Comparison of ENCODE assay signal across 8 cellular contexts in the genomic region with DNA sequence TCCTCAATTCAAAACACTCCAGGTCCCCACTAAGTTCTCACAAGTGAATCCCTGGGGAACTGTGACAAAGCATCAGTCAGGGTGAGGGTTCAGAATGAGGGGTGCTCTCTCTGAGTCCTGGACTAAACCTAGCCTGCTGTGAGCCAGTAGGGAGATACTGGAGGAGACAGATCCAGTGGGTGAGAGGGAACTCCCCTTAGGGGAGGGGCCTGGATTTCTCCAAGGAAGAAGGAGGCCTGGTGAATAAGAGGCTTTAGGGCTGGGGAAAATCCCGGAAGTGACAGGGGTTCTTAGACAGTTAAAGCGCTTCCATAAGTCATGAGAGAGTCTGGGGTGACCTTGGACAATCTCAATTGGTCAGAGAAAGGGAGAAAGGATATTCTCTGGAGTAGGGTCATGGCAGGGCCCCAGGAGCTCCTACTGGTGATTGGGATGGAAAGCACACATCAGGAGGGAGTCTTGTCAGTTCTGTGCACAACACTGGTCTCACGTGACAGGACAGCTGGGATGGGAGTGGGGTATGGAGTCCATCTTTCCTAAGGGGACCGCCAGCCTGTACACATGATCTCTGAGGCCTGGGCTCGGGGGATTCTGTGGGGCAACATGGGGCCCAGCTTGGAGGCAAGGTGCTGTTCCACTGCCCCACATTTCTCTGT. TPM values are rescaled to one million over a fixed set of nuclear protein-coding genes. Genes with fewer than 3 reads are reported as not detected.
DNase-seq lines count a peak whose midpoint lies in the region; ATAC-seq and TF ChIP-seq lines count a peak whose summit lies in the region.

No MANE protein-coding gene starts in this region.

- H3K4me1 ChIP-seq in Caco-2: peaks cover 27% of the 10 kb centered on the region
- peaks cover 68% of the 10 kb centered on the region for H3K4me1 ChIP-seq in mononuclear cell (ENCODE audit: insufficient read depth, low read length)

- CTCF ChIA-PET in Caco-2 (lab: Charles Lee): interaction anchor here (5.2 kb wide), 1 partner anchor 36 kb away, joined by 106 read pairs; the partner anchor contains the start of gene CASTOR1

- no peak for TF ChIP-seq CTCF in Caco-2 (IDR thresholded peaks at IDR 0.05; ENCODE audit: insufficient read depth in 1 of 2, low read depth in 1 of 2, low read length in 1 of 2, severe bottlenecking in 1 of 2, unreplicated experiment in 1 of 2)

- no peaks in the 10 kb centered on the region for H3K27me3 Mint-ChIP-seq in Caco-2 (ENCODE audit: insufficient read depth, unreplicated experiment)
- H3K27me3 Mint-ChIP-seq in dendritic cell treated with granulocyte-macrophage colony-stimulating factor and Interleukin-4, amounts not matched to agents 40 ng/mL and 50 ng/mL, for 4 days: no peaks in the 10 kb centered on the region

- no peaks in the 10 kb centered on the region; the same call in 1 of the 2 replicates for H3K36me3 ChIP-seq in Caco-2 (ENCODE audit: control insufficient read depth, insufficient read depth, low read length)

- H3K27me3 ChIP-seq in Caco-2 (replicated peaks; ENCODE audit: control insufficient read depth, insufficient read depth, low read length) (no peaks in the 10 kb centered on the region), mononuclear cell (ENCODE audit: insufficient read depth, low read length) (no peaks in the 10 kb centered on the region)

- no peak for DNase-seq in Caco-2
- DNase-seq in NCI-H460 (ENCODE audit: extremely low read depth, low read depth): peak; percentile 16
- DNase-seq in HT-29 (ENCODE audit: low spot score): no peak
- no peak for DNase-seq in NCI-H128 (lab: John Stamatoyannopoulos, UW; ENCODE audit: unreplicated experiment)

- H3K4me1 Mint-ChIP-seq in Caco-2 (ENCODE audit: low read depth, unreplicated experiment): peaks cover 30% of the 10 kb centered on the region
- H3K4me1 Mint-ChIP-seq in dendritic cell treated with granulocyte-macrophage colony-stimulating factor and Interleukin-4, amounts not matched to agents 40 ng/mL and 50 ng/mL, for 4 days (ENCODE audit: low read depth): peaks cover 65% of the 10 kb centered on the region

- no peak overlapping the region for H3K27ac Mint-ChIP-seq in Caco-2 (ENCODE audit: unreplicated experiment)
- H3K27ac Mint-ChIP-seq in dendritic cell treated with granulocyte-macrophage colony-stimulating factor and Interleukin-4, amounts not matched to agents 40 ng/mL and 50 ng/mL, for 4 days: peak overlapping the region; percentile 85

- ATAC-seq in GM18519 (IDR thresholded peaks at IDR 0.05; ENCODE audit: low FRiP score, unreplicated experiment): no peak
- ATAC-seq in HG02970 (IDR thresholded peaks at IDR 0.05; ENCODE audit: low FRiP score, unreplicated experiment): no peak

- H3K4me3 Mint-ChIP-seq in Caco-2 (ENCODE audit: unreplicated experiment): peak overlapping the region; percentile 79
- H3K4me3 Mint-ChIP-seq in dendritic cell treated with granulocyte-macrophage colony-stimulating factor and Interleukin-4, amounts not matched to agents 40 ng/mL and 50 ng/mL, for 4 days: peak overlapping the region; percentile 86

- H3K9me3 ChIP-seq in Caco-2 (no peaks in the 10 kb centered on the region), mononuclear cell (ENCODE audit: low read depth, low read length) (no peaks in the 10 kb centered on the region)

- no peaks in the 10 kb centered on the region for H3K9me3 Mint-ChIP-seq in Caco-2 (ENCODE audit: unreplicated experiment)
- no peaks in the 10 kb centered on the region for H3K9me3 Mint-ChIP-seq in dendritic cell treated with granulocyte-macrophage colony-stimulating factor and Interleukin-4, amounts not matched to agents 40 ng/mL and 50 ng/mL, for 4 days

- intact Hi-C loops in Caco-2 (cut with micrococcal nuclease; ENCODE audit: unreplicated experiment): no loop called here
- intact Hi-C loops in dendritic cell treated with granulocyte-macrophage colony-stimulating factor and Interleukin-4, amounts not matched to agents 40 ng/mL and 50 ng/mL, for 4 days (cut with micrococcal nuclease): loop anchor here (2.0 to 10.0 kb wide), 2 partner anchors 20 to 60 kb away; partner anchors contain the start of gene RNF215

- BruUV-seq in Caco-2 (replicated peaks; lab: Mats Ljungman, UMichigan): no TSS peak

- POLR2A ChIA-PET in Caco-2 (lab: Charles Lee): no interaction called here

- peaks cover 30% of the 10 kb centered on the region for H3K36me3 Mint-ChIP-seq in Caco-2 (ENCODE audit: insufficient read depth, unreplicated experiment)
- peaks cover 52% of the 10 kb centered on the region for H3K36me3 Mint-ChIP-seq in dendritic cell treated with granulocyte-macrophage colony-stimulating factor and Interleukin-4, amounts not matched to agents 40 ng/mL and 50 ng/mL, for 4 days (ENCODE audit: low read depth)

- H3K4me3 ChIP-seq in Caco-2 (ENCODE audit: low read depth, low read length) (no peak overlapping the region), mononuclear cell (ENCODE audit: low read length) (peak overlapping the region; percentile 70)

RNA-seq across cellular contexts. Expression of gene TBC1D10A, which starts 1.5 kb away (rescaled TPM):
- total RNA-seq in Caco-2 (2022) (11.1 and 12.2 TPM in 2 replicates), mononuclear cell (36.0 TPM)
- total RNA-seq in NCI-H460 (2014; rRNA removed; shearing (Covaris generic)): 4.0 and 4.6 TPM in 2 replicates
- polyA plus RNA-seq in NCI-H460 (2014; cell fraction: nucleus; rRNA removed): 8.7 and 13.6 TPM in 2 replicates
- total RNA-seq in HT-29 (2014; rRNA removed; shearing (Covaris generic)): 17.2 and 17.4 TPM in 2 replicates

RNA-seq across cellular contexts. Expression of gene SF3A1, which starts 31.5 kb away (rescaled TPM):
- 182 and 188 TPM in 2 replicates for total RNA-seq in Caco-2 (2022)
- total RNA-seq in NCI-H460 (2014; rRNA removed; shearing (Covaris generic)): 32.5 and 34.3 TPM in 2 replicates
- 5.8 and 8.2 TPM in 2 replicates for polyA plus RNA-seq in NCI-H460 (2014; cell fraction: nucleus; rRNA removed)
- 94.3 TPM for total RNA-seq in mononuclear cell
- total RNA-seq in HT-29 (2014; rRNA removed; shearing (Covaris generic)): 42.3 and 50.8 TPM in 2 replicates

RNA-seq across cellular contexts. Expression of gene CCDC157, which starts 31.6 kb away (rescaled TPM):
- total RNA-seq in Caco-2 (2022) (4.8 and 4.9 TPM in 2 replicates), mononuclear cell (4.9 TPM)
- total RNA-seq in NCI-H460 (2014; rRNA removed; shearing (Covaris generic)): 0.45 and 0.58 TPM in 2 replicates
- 1.8 and 4.2 TPM in 2 replicates for polyA plus RNA-seq in NCI-H460 (2014; cell fraction: nucleus; rRNA removed)
- total RNA-seq in HT-29 (2014; rRNA removed; shearing (Covaris generic)): 3.6 and 5.5 TPM in 2 replicates

RNA-seq across cellular contexts. Expression of gene CASTOR1, which starts 35.9 kb away (rescaled TPM):
- total RNA-seq in Caco-2 (2022) (6.3 and 7.4 TPM in 2 replicates), mononuclear cell (4.6 TPM)
- 11.1 and 15.8 TPM in 2 replicates for total RNA-seq in NCI-H460 (2014; rRNA removed; shearing (Covaris generic))
- polyA plus RNA-seq in NCI-H460 (2014; cell fraction: nucleus; rRNA removed): 22.8 and 24.5 TPM in 2 replicates
- 1.5 and 2.0 TPM in 2 replicates for total RNA-seq in HT-29 (2014; rRNA removed; shearing (Covaris generic))

RNA-seq across cellular contexts. Expression of gene OSM, which starts 58.5 kb away (rescaled TPM):
- total RNA-seq in Caco-2 (2022): not detected in 2 replicates
- total RNA-seq in NCI-H460 (2014; rRNA removed; shearing (Covaris generic)): 4.8 and 6.1 TPM in 2 replicates
- polyA plus RNA-seq in NCI-H460 (2014; cell fraction: nucleus; rRNA removed): 6.2 and 10.6 TPM in 2 replicates
- 240 TPM for total RNA-seq in mononuclear cell
- total RNA-seq in HT-29 (2014; rRNA removed; shearing (Covaris generic)): not detected in 2 replicates
